ENCODE assay signal across 13 cellular contexts in the genomic region with DNA sequence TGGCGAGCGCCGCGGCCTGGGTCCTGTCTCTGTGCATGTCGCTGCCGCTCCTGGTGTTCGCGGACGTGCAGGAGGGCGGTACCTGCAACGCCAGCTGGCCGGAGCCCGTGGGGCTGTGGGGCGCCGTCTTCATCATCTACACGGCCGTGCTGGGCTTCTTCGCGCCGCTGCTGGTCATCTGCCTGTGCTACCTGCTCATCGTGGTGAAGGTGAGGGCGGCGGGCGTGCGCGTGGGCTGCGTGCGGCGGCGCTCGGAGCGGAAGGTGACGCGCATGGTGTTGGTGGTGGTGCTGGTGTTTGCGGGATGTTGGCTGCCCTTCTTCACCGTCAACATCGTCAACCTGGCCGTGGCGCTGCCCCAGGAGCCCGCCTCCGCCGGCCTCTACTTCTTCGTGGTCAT.
DNase-seq lines count a peak whose midpoint lies in the region; TF ChIP-seq lines count a peak whose summit lies in the region.
"Had no signal": no experiment of that assay in that cellular context is flagged by ENCODE, and none has a peak within 500 bp of the region (broad histone marks: within the 10 kb centered on the region; RNA-seq: fewer than 3 reads in every experiment).

No MANE protein-coding gene starts in this region.

- DNase-seq in RWPE1 (ENCODE audit: low spot score) (no peak), WERI-Rb-1 (no peak), head of caudate nucleus (no peak), NCI-H2171 (lab: John Stamatoyannopoulos, UW) (no peak)
- DNase-seq in effector memory CD4-positive, alpha-beta T cell = no peak
- DNase-seq: CD4-positive, alpha-beta T cell; CD8-positive, alpha-beta memory T cell; DMS79; GDM1; GM23248; HCEC 1CT had no signal

- peak overlapping the region; percentile 78 for H3K27ac ChIP-seq in C4-2B
- peak overlapping the region; percentile 95 for H3K27ac ChIP-seq in RWPE1
- peak overlapping the region; percentile 89 for H3K27ac ChIP-seq in WERI-Rb-1
- no peak overlapping the region for H3K27ac ChIP-seq in effector memory CD4-positive, alpha-beta T cell (ENCODE audit: insufficient read depth, low read length, poor library complexity, severe bottlenecking)
- H3K27ac ChIP-seq: BLaER1, GM23248 had no signal

- CTCF ChIA-PET in RWPE1 (lab: Yijun Ruan, JAX) = no interaction called here

- H3K9me3 ChIP-seq in WERI-Rb-1 (ENCODE audit: severe bottlenecking) = peaks cover 5% of the 10 kb centered on the region
- no peaks in the 10 kb centered on the region for H3K9me3 ChIP-seq in effector memory CD4-positive, alpha-beta T cell (ENCODE audit: control insufficient read depth, low read length)

- TF ChIP-seq CTCF in C4-2B (conservative IDR thresholded peaks at IDR 0.05) (no peak), RWPE1 (conservative IDR thresholded peaks at IDR 0.05; ENCODE audit: low read depth) (no peak), WERI-Rb-1 (IDR thresholded peaks at IDR 0.05; ENCODE audit: low read depth, low read length) (no peak)

- intact Hi-C loops in head of caudate nucleus (cut with DNase I) = no loop called here

- no peak overlapping the region for H3K4me3 ChIP-seq in WERI-Rb-1 (ENCODE audit: low read depth, low read length)
- no peak overlapping the region for H3K4me3 ChIP-seq in effector memory CD4-positive, alpha-beta T cell (ENCODE audit: insufficient read depth, low read depth, low read length, poor library complexity, severe bottlenecking)
- H3K4me3 ChIP-seq: BLaER1, GM23248 had no signal

- H3K36me3 ChIP-seq in WERI-Rb-1 = peaks cover 6% of the 10 kb centered on the region
- no peaks in the 10 kb centered on the region for H3K36me3 ChIP-seq in effector memory CD4-positive, alpha-beta T cell (ENCODE audit: control insufficient read depth, insufficient read depth, low read length)
- H3K36me3 ChIP-seq: BLaER1 had no signal

- POLR2A ChIA-PET in RWPE1 (lab: Yijun Ruan, JAX; ENCODE audit: low non-redundant PET) = no interaction called here

- H3K4me1 ChIP-seq in effector memory CD4-positive, alpha-beta T cell (ENCODE audit: control insufficient read depth, insufficient read depth, low read length, poor library complexity, severe bottlenecking) = no peaks in the 10 kb centered on the region

- H3K27me3 ChIP-seq in WERI-Rb-1 (ENCODE audit: insufficient read depth, low read depth, severe bottlenecking) = no peaks in the 10 kb centered on the region
- H3K27me3 ChIP-seq in effector memory CD4-positive, alpha-beta T cell (replicated peaks; ENCODE audit: control insufficient read depth, insufficient read depth, low read length, poor library complexity, severe bottlenecking) = peaks cover 16% of the 10 kb centered on the region
